Comparison of ENCODE assay signal across 8 cellular contexts in genomic region chr1:174800221-174800791, GRCh38.
DNase-seq lines count a peak whose midpoint lies in the region; FAIRE-seq and TF ChIP-seq lines count a peak whose summit lies in the region.

No MANE protein-coding gene starts in this region.

- peaks cover 21 to 23% of the 10 kb centered on the region in 2 donors for H3K4me1 Mint-ChIP-seq in immature natural killer cell

- H3K36me3 ChIP-seq in DOHH2 (ENCODE audit: control insufficient read depth, low read length) (peaks cover 7% of the 10 kb centered on the region; the same call in 1 of the 2 replicates), bronchial epithelial cell (ENCODE audit: control insufficient read depth, insufficient read depth, low read length) (no peaks in the 10 kb centered on the region), suprapubic skin (no peaks in the 10 kb centered on the region)

- H3K4me1 ChIP-seq in DOHH2 (ENCODE audit: control insufficient read depth, low read length) (peaks cover 40% of the 10 kb centered on the region), suprapubic skin (peaks cover 25% of the 10 kb centered on the region)

- peak overlapping the region; percentile 45 for H3K27ac ChIP-seq in DOHH2 (ENCODE audit: low read depth, low read length)
- H3K27ac ChIP-seq in suprapubic skin: peak overlapping the region; percentile 69

- peaks cover 3% of the 10 kb centered on the region; the same call in 1 of the 2 replicates for H3F3A ChIP-seq in DOHH2 (ENCODE audit: control insufficient read depth, insufficient read depth)

- H3K27me3 Mint-ChIP-seq in immature natural killer cell (ENCODE audit: low read depth in 3 of 3): peaks cover 0 to 2% (median 0%) of the 10 kb centered on the region in 3 donors

- no peak for FAIRE-seq in bronchial epithelial cell (lab: Jason Lieb, UNC)

- H4K20me1 ChIP-seq in DOHH2 (ENCODE audit: control insufficient read depth, insufficient read depth, low read depth, low read length): no peaks in the 10 kb centered on the region

- TF ChIP-seq POLR2A in suprapubic skin (IDR thresholded peaks at IDR 0.05): no peak

- no peaks in the 10 kb centered on the region for H3K9me2 ChIP-seq in DOHH2 (replicated peaks; ENCODE audit: control insufficient read depth, low read length)

- H3K9me3 ChIP-seq in DOHH2 (ENCODE audit: control insufficient read depth, insufficient read depth, low read length): no peaks in the 10 kb centered on the region
- H3K9me3 ChIP-seq in suprapubic skin: no peaks in the 10 kb centered on the region

- H3K4me3 Mint-ChIP-seq in immature natural killer cell: no peak overlapping the region

- H3K27me3 ChIP-seq in DOHH2 (ENCODE audit: control insufficient read depth, low read length) (no peaks in the 10 kb centered on the region), bronchial epithelial cell (ENCODE audit: control insufficient read depth, insufficient read depth, low read length) (no peaks in the 10 kb centered on the region), suprapubic skin (no peaks in the 10 kb centered on the region)

- H3K4me2 ChIP-seq in DOHH2 (ENCODE audit: low read length): peak overlapping the region; percentile 77

- peak; percentile 21 for DNase-seq in M059J (ENCODE audit: low read depth)
- DNase-seq in bronchial epithelial cell (ENCODE audit: low read depth): no peak
- peak; percentile 57 for DNase-seq in left kidney (ENCODE audit: low read depth, low spot score)
- DNase-seq in suprapubic skin (ENCODE audit: low spot score in 2 of 2): no peak
- no peak for DNase-seq in DMS153 (lab: John Stamatoyannopoulos, UW)
- DNase-seq in immature natural killer cell: no peak
- DNase-seq in 8988T: no peak

- H3K27ac Mint-ChIP-seq in immature natural killer cell: no peak overlapping the region

- TF ChIP-seq CTCF in DOHH2 (IDR thresholded peaks at IDR 0.05; ENCODE audit: low read depth, low read length, poor library complexity, severe bottlenecking) (no peak), bronchial epithelial cell (IDR thresholded peaks at IDR 0.05; ENCODE audit: insufficient read depth, low read length, severe bottlenecking) (no peak), suprapubic skin (IDR thresholded peaks at IDR 0.05) (no peak)

- H3K4me3 ChIP-seq in DOHH2 (ENCODE audit: low read length): peak overlapping the region; percentile 68
- peak overlapping the region; percentile 40 for H3K4me3 ChIP-seq in bronchial epithelial cell (ENCODE audit: low read depth, low read length)
- H3K4me3 ChIP-seq in suprapubic skin: peak overlapping the region; percentile 62

- peaks cover 11% of the 10 kb centered on the region for H3K79me2 ChIP-seq in DOHH2 (ENCODE audit: control insufficient read depth, low read length)

- no peak for TF ChIP-seq EP300 in suprapubic skin (IDR thresholded peaks at IDR 0.05)

- no peaks in the 10 kb centered on the region for H3K36me3 Mint-ChIP-seq in immature natural killer cell

- WGBS in suprapubic skin: 2% methylated on average over 10 of the region's 10 CpGs

- no peaks in the 10 kb centered on the region for H3K9me3 Mint-ChIP-seq in immature natural killer cell

Comparison
In these comparisons a context has a peak if more than half of its experiments do, and no peak if none do; other contexts are left out.
1. DNase-seq: peak in M059J (single experiment) and left kidney (single experiment); none in bronchial epithelial cell (single experiment), suprapubic skin (0 of 2), DMS153 (single experiment), immature natural killer cell (0 of 3) and 8988T (single experiment).
2. Peak in every context shown above with its lines, with median percentiles within 50 percentile points of each other: H3K4me3 ChIP-seq.